In genomic region chr12:56724989-56725722, GRCh38 we compare ENCODE assay signal across 8 cellular contexts. TPM values are rescaled to one million over a fixed set of nuclear protein-coding genes. Genes with fewer than 3 reads are reported as not detected.
DNase-seq lines count a peak whose midpoint lies in the region; ATAC-seq and TF ChIP-seq lines count a peak whose summit lies in the region.

Gene NACA (minus strand): TSS chr12:56725299. CDS start chr12:56724521, 778 bp downstream.

- no peak for TF ChIP-seq CTCF in CD14-positive monocyte (IDR thresholded peaks at IDR 0.05)
- TF ChIP-seq CTCF in liver (IDR thresholded peaks at IDR 0.05; ENCODE audit: low read depth, low read length, missing input control), result no peak

- H3K36me3 Mint-ChIP-seq in CD14-positive monocyte, result peaks cover 21 to 25% of the 10 kb centered on the region in 2 donors

- DNase-seq in CD14-positive monocyte (ENCODE audit: low spot score), result peak; percentile 99
- DNase-seq in NCI-H82 (lab: John Stamatoyannopoulos, UW), result peak; percentile 99
- peak; percentile 99 for DNase-seq in activated CD4-positive, alpha-beta T cell treated with anti-CD3 and anti-CD28 coated beads, Interleukin-2, amount 50 U/mL, for 48 hours
- DNase-seq in dermis microvascular lymphatic vessel endothelial cell (ENCODE audit: low read depth in 2 of 2), result peak; percentile 95 to 99
- peak; percentile 99 for DNase-seq in stimulated activated CD4-positive, alpha-beta T cell treated with anti-CD3 and anti-CD28 coated beads, Interleukin-4, amount 100 ng/mL, for 24 hours

- H3K4me1 ChIP-seq in liver (ENCODE audit: control insufficient read depth in 4 of 4, insufficient read depth in 4 of 4, low read length in 3 of 4), result peaks cover 9 to 37% (median 30%) of the 10 kb centered on the region in 4 donors

- whole genome bisulfite sequencing in liver, result under 1% methylated on average over 46 of the region's 46 CpGs

- TF ChIP-seq RAD21 in liver (IDR thresholded peaks at IDR 0.05), result peak in 1 of 2 donors; percentile 59

- H3K27ac Mint-ChIP-seq in CD14-positive monocyte, result peak within 1 kb of the TSS; percentile 97 to 99 (median 98)

- peaks cover 0 to 10% (median 5%) of the 10 kb centered on the region in 4 donors for H3K36me3 ChIP-seq in liver (ENCODE audit: control insufficient read depth in 4 of 4, insufficient read depth in 3 of 4, low read depth in 1 of 4, low read length in 3 of 4)

- peaks cover 0 to 2% (median 0%) of the 10 kb centered on the region in 3 donors for H3K27me3 Mint-ChIP-seq in CD14-positive monocyte (ENCODE audit: low read depth in 3 of 3)

- intact Hi-C loops in CD14-positive monocyte (cut with micrococcal nuclease), result loop anchor here (5.0 to 10.0 kb wide), 3 partner anchors 38 to 80 kb away; partner anchors contain the start of genes ATP5F1B (in 2 of the 2) and PTGES3 (in 1 of the 2)

- H3K27ac ChIP-seq in liver (ENCODE audit: low read depth in 1 of 2, low read length in 2 of 2), result peak within 1 kb of the TSS; percentile 89 to 92

- H3K9ac ChIP-seq in liver (ENCODE audit: low read depth in 1 of 2, low read length in 2 of 2), result peak within 1 kb of the TSS; percentile 96 to 98

- peak within 1 kb of the TSS; percentile 68 to 93 (median 84) for H3K4me3 ChIP-seq in liver (ENCODE audit: low read depth in 1 of 3, low read length in 3 of 3)

- H3K4me1 Mint-ChIP-seq in CD14-positive monocyte, result peaks cover 48% of the 10 kb centered on the region

- no peaks in the 10 kb centered on the region for H3K27me3 ChIP-seq in liver (ENCODE audit: control insufficient read depth in 4 of 4, insufficient read depth in 4 of 4, low read length in 3 of 4)

- ATAC-seq in GM19397 (IDR thresholded peaks at IDR 0.05; ENCODE audit: unreplicated experiment), result peak; percentile 94
- peak; percentile 93 for ATAC-seq in HG03571 (IDR thresholded peaks at IDR 0.05; ENCODE audit: unreplicated experiment)

- peak within 1 kb of the TSS; percentile 98 for H3K4me3 Mint-ChIP-seq in CD14-positive monocyte

- H3K9me3 Mint-ChIP-seq in CD14-positive monocyte, result no peaks in the 10 kb centered on the region

- no peaks in the 10 kb centered on the region for H3K9me3 ChIP-seq in liver (ENCODE audit: control insufficient read depth in 4 of 4, low read length in 3 of 4)

TF ChIP-seq in liver, 16 proteins besides CTCF, POLR2A, EP300 and RAD21:
- TF ChIP-seq GABPA (IDR thresholded peaks at IDR 0.05 in 1 of 2, conservative IDR thresholded peaks at IDR 0.05 in 1 of 2) (peak; percentile 85 to 96), RXRA (IDR thresholded peaks at IDR 0.05) (peak; percentile 63 to 75), HNF4G (IDR thresholded peaks at IDR 0.05) (peak; percentile 52), ZBTB33 (IDR thresholded peaks at IDR 0.05) (peak; percentile 94), YY1 (IDR thresholded peaks at IDR 0.05) (peak; percentile 100), FOXA2 (IDR thresholded peaks at IDR 0.05) (peak; percentile 16), JUND (IDR thresholded peaks at IDR 0.05) (peak in 1 of 2 donors; percentile 34), SP1 (IDR thresholded peaks at IDR 0.05) (peak; percentile 91), EGR1 (IDR thresholded peaks at IDR 0.05; ENCODE audit: low read depth in 2 of 2) (peak; percentile 88 to 94), HNF4A (conservative IDR thresholded peaks at IDR 0.05) (peak; percentile 62 to 87), TAF1 (conservative IDR thresholded peaks at IDR 0.05) (peak; percentile 91), REST (IDR thresholded peaks at IDR 0.05) (peak; percentile 95), MAX (IDR thresholded peaks at IDR 0.05) (peak; percentile 91), FOXA1 (IDR thresholded peaks at IDR 0.05) (no peak), NR2F2 (IDR thresholded peaks at IDR 0.05) (peak; percentile 77), ATF3 (IDR thresholded peaks at IDR 0.05) (peak; percentile 26)

RNA-seq across cellular contexts. Expression of gene NACA, which starts in this region (rescaled TPM):
- polyA plus RNA-seq in CD14-positive monocyte (100 to 1,000 TPM; 797 to 937 TPM), liver (100 to 1,000 TPM; 370 to 543 TPM)
- total RNA-seq in dermis microvascular lymphatic vessel endothelial cell (1,019 and 1,042 TPM in 2 replicates), liver (100 to 1,000 TPM; 365 to 695 TPM)

Comparison
In these comparisons a context has a peak if more than half of its experiments do, and no peak if none do; other contexts are left out.
1. Peak in every context shown above with its lines: DNase-seq, ATAC-seq, H3K4me3 ChIP-seq and H3K27ac ChIP-seq.